In genomic region chr7:151754142-151754590, GRCh38 we compare ENCODE assay signal across 8 cellular contexts.
DNase-seq lines count a peak whose midpoint lies in the region; ATAC-seq and TF ChIP-seq lines count a peak whose summit lies in the region.

No MANE protein-coding gene starts in this region.

- no peak overlapping the region for H3K4me3 ChIP-seq in cardiac fibroblast (replicated peaks in 1 of 2; ENCODE audit: low read depth in 2 of 2, low read length in 2 of 2)

- no peak for ATAC-seq in HG03139 (IDR thresholded peaks at IDR 0.05; ENCODE audit: unreplicated experiment)

- DNase-seq in AG20443 (ENCODE audit: low spot score), result peak; percentile 96
- peak; percentile 64 for DNase-seq in GM10248 (ENCODE audit: extremely low spot score)
- DNase-seq in NCI-H226, result peak; percentile 99
- peak; percentile 99 for DNase-seq in cardiac fibroblast (ENCODE audit: low read depth in 2 of 2)
- peak; percentile 99 for DNase-seq in islet precursor cell
- peak; percentile 91 for DNase-seq in smooth muscle cell of the brain vasculature (ENCODE audit: low read depth, low spot score)
- no peak for DNase-seq in NCI-H187 (lab: John Stamatoyannopoulos, UW)

- POLR2A ChIA-PET in GM10248 (lab: Yijun Ruan, JAX), result no interaction called here

- TF ChIP-seq CTCF in GM10248 (IDR thresholded peaks at IDR 0.05; ENCODE audit: control extremely low read depth, extremely low read depth, low read depth, missing control alignments) (peak; percentile 45), cardiac fibroblast (IDR thresholded peaks at IDR 0.05; ENCODE audit: low read depth, low read length) (peak; percentile 98)

- CTCF ChIA-PET in GM10248 (lab: Yijun Ruan, JAX), result interaction anchor here (1.4 to 2.8 kb wide), 2 partner anchors 9 to 400 kb away, joined by 3 to 9 read pairs; no protein-coding TSS in a partner anchor

Comparison
In these comparisons a context has a peak if more than half of its experiments do, and no peak if none do; other contexts are left out.
1. DNase-seq: peak in AG20443 (single experiment), GM10248 (single experiment), NCI-H226 (single experiment), cardiac fibroblast (2 of 2), islet precursor cell (single experiment) and smooth muscle cell of the brain vasculature (single experiment); none in NCI-H187 (0 of 2).